Comparison of ENCODE assay signal across 1 cellular context in genomic region chr15:97836003-97836402, GRCh38.
TF ChIP-seq lines count a peak whose summit lies in the region.

No MANE protein-coding gene starts in this region.

TF ChIP-seq in K562, 482 proteins besides CTCF, POLR2A, EP300 and RAD21 (continued from another document):
- TF ChIP-seq ATF4 (CRISPR knock-in tag; IDR thresholded peaks at IDR 0.05) (no peak), GABPB2 (CRISPR knock-in tag; conservative IDR thresholded peaks at IDR 0.05) (no peak), ZNF316 (IDR thresholded peaks at IDR 0.05) (peak; percentile 55)
TF ChIP-seq in K562: peak in this region for 6.
